ENCODE assay signal across 8 cellular contexts in genomic region chr1:117366982-117367768, GRCh38. TPM values are rescaled to one million over a fixed set of nuclear protein-coding genes. Genes with fewer than 3 reads are reported as not detected.
DNase-seq lines count a peak whose midpoint lies in the region; ATAC-seq and TF ChIP-seq lines count a peak whose summit lies in the region.

MAN1A2 (plus strand) TSS chr1:117367449; CDS start chr1:117368184, 735 bp downstream.

- peak within 1 kb of the TSS; percentile 93 to 97 (median 96) for H3K4me3 Mint-ChIP-seq in CD4-positive, alpha-beta memory T cell
- peak within 1 kb of the TSS; percentile 90 for H3K4me3 Mint-ChIP-seq in activated T-cell treated with anti-CD3 and anti-CD28 coated beads, Interleukin-2, amount 50 U/mL, for 24 hours

- peak within 1 kb of the TSS; percentile 94 for H3K4me2 ChIP-seq in OCI-LY7 (ENCODE audit: low read length)

- peak; percentile 84 for TF ChIP-seq POLR2A in erythroblast (IDR thresholded peaks at IDR 0.05; ENCODE audit: low read length)

- H3K4me3 ChIP-seq in CD4-positive, alpha-beta memory T cell (ENCODE audit: low read length in 2 of 2) = peak within 1 kb of the TSS; percentile 72 to 92
- H3K4me3 ChIP-seq in OCI-LY7 (ENCODE audit: low read depth, low read length, poor library complexity, severe bottlenecking) (peak within 1 kb of the TSS; percentile 88), mucosa of stomach (ENCODE audit: low read length) (peak within 1 kb of the TSS; percentile 70)

- peak within 1 kb of the TSS; percentile 82 for H3K9ac ChIP-seq in mucosa of stomach (ENCODE audit: low read length)

- intact Hi-C loops in CD4-positive, alpha-beta memory T cell (cut with micrococcal nuclease) = loop anchor here (1.0 to 10.0 kb wide), 8 partner anchors 35 to 562 kb away; partner anchors contain the start of genes GDAP2, TENT5C, TRIM45 and TTF2
- intact Hi-C loops in OCI-LY7 (cut with micrococcal nuclease; ENCODE audit: unreplicated experiment) = loop anchor here (5.0 to 10.0 kb wide), 3 partner anchors 298 to 560 kb away; partner anchors contain the start of genes GDAP2, TTF2 and WDR3

- H2AFZ ChIP-seq in OCI-LY7 (ENCODE audit: low read length) = peak within 1 kb of the TSS; percentile 86; the same call in 1 of the 2 replicates

- no peaks in the 10 kb centered on the region for H3K9me2 ChIP-seq in OCI-LY7 (ENCODE audit: insufficient read depth, low read length)

- CTCF ChIA-PET in CD4-positive, alpha-beta memory T cell (lab: Charles Lee; ENCODE audit: partially characterized antibody) = interaction anchor here (0.9 to 1.2 kb wide), 4 partner anchors 16 to 387 kb away, joined by 3 to 6 read pairs (median 3); no protein-coding TSS in a partner anchor
- CTCF ChIA-PET in OCI-LY7 (lab: Charles Lee; ENCODE audit: unreplicated experiment) = no interaction called here

- no TSS peak for BruUV-seq in OCI-LY7 (replicated peaks; lab: Mats Ljungman, UMichigan)

- TF ChIP-seq CTCF in OCI-LY7 (conservative IDR thresholded peaks at IDR 0.05; ENCODE audit: low read length) = no peak

- no peaks in the 10 kb centered on the region for H3K27me3 ChIP-seq in CD4-positive, alpha-beta memory T cell (ENCODE audit: insufficient read depth, low read length)
- no peaks in the 10 kb centered on the region for H3K27me3 ChIP-seq in mucosa of stomach (ENCODE audit: control insufficient read depth, insufficient read depth, low read length)

- H3K36me3 Mint-ChIP-seq in CD4-positive, alpha-beta memory T cell = peaks cover 0 to 15% of the 10 kb centered on the region in 2 donors
- H3K36me3 Mint-ChIP-seq in activated T-cell treated with anti-CD3 and anti-CD28 coated beads, Interleukin-2, amount 50 U/mL, for 24 hours (ENCODE audit: low read depth) = peaks cover 22% of the 10 kb centered on the region

- ATAC-seq in GM19372 (IDR thresholded peaks at IDR 0.05; ENCODE audit: low read depth, unreplicated experiment) (peak; percentile 58), HG03521 (IDR thresholded peaks at IDR 0.05; ENCODE audit: unreplicated experiment) (peak; percentile 56)

- peaks cover 30% of the 10 kb centered on the region for H4K20me1 ChIP-seq in OCI-LY7 (ENCODE audit: insufficient read depth, low read length)

- H3K9me3 ChIP-seq in CD4-positive, alpha-beta memory T cell (ENCODE audit: control insufficient read depth in 1 of 2, low read length in 2 of 2) = no peaks in the 10 kb centered on the region
- H3K9me3 ChIP-seq in OCI-LY7 (ENCODE audit: low read length) = no peaks in the 10 kb centered on the region
- H3K9me3 ChIP-seq in mucosa of stomach (ENCODE audit: control insufficient read depth, low read length) = no peaks in the 10 kb centered on the region

- peak within 1 kb of the TSS; percentile 70 for H3K27ac ChIP-seq in CD4-positive, alpha-beta memory T cell (ENCODE audit: low read depth, low read length)
- peak within 1 kb of the TSS; percentile 74 for H3K27ac ChIP-seq in OCI-LY7 (ENCODE audit: low read depth, low read length, poor library complexity, severe bottlenecking)

- H3K4me1 Mint-ChIP-seq in CD4-positive, alpha-beta memory T cell = peaks cover 52 to 83% (median 63%) of the 10 kb centered on the region in 4 donors
- H3K4me1 Mint-ChIP-seq in activated T-cell treated with anti-CD3 and anti-CD28 coated beads, Interleukin-2, amount 50 U/mL, for 24 hours (ENCODE audit: low read depth) = peaks cover 67% of the 10 kb centered on the region

- H3K27me3 Mint-ChIP-seq in CD4-positive, alpha-beta memory T cell = no peaks in the 10 kb centered on the region
- H3K27me3 Mint-ChIP-seq in activated T-cell treated with anti-CD3 and anti-CD28 coated beads, Interleukin-2, amount 50 U/mL, for 24 hours = no peaks in the 10 kb centered on the region

- H3K27ac Mint-ChIP-seq in CD4-positive, alpha-beta memory T cell = peak within 1 kb of the TSS; percentile 96 to 99 (median 97)
- H3K27ac Mint-ChIP-seq in activated T-cell treated with anti-CD3 and anti-CD28 coated beads, Interleukin-2, amount 50 U/mL, for 24 hours = peak within 1 kb of the TSS; percentile 98

- H3K36me3 ChIP-seq in CD4-positive, alpha-beta memory T cell (ENCODE audit: insufficient read depth, low read length) = no peaks in the 10 kb centered on the region
- H3K36me3 ChIP-seq in OCI-LY7 (ENCODE audit: insufficient read depth, low read length) (no peaks in the 10 kb centered on the region), mucosa of stomach (ENCODE audit: control insufficient read depth, insufficient read depth, low read length) (no peaks in the 10 kb centered on the region)

- peaks cover 0 to 3% (median 0%) of the 10 kb centered on the region in 8 donors for H3K9me3 Mint-ChIP-seq in CD4-positive, alpha-beta memory T cell
- no peaks in the 10 kb centered on the region for H3K9me3 Mint-ChIP-seq in activated T-cell treated with anti-CD3 and anti-CD28 coated beads, Interleukin-2, amount 50 U/mL, for 24 hours

- H3K79me2 ChIP-seq in OCI-LY7 (ENCODE audit: insufficient read depth, low read depth, low read length) = peaks cover 57% of the 10 kb centered on the region

- DNase-seq in CD4-positive, alpha-beta memory T cell = peak; percentile 67 to 84 (median 79)
- peak; percentile 87 for DNase-seq in OCI-LY7 (ENCODE audit: low spot score)
- peak; percentile 83 for DNase-seq in activated T-cell treated with anti-CD3 and anti-CD28 coated beads, Interleukin-2, amount 50 U/mL, for 24 hours
- DNase-seq in erythroblast (lab: John Stamatoyannopoulos, UW) = peak; percentile 83 to 90
- peak; percentile 58 for DNase-seq in stimulated activated CD8-positive, alpha-beta memory T cell treated with anti-CD3 and anti-CD28 coated beads, Interleukin-7, amount 100 ng/mL, for 24 hours (ENCODE audit: low read depth)

- peaks cover 74% of the 10 kb centered on the region for H3K4me1 ChIP-seq in CD4-positive, alpha-beta memory T cell (ENCODE audit: insufficient read depth, low read length)
- H3K4me1 ChIP-seq in OCI-LY7 (ENCODE audit: insufficient read depth, low read length, poor library complexity, severe bottlenecking) = peaks cover 40% of the 10 kb centered on the region
- peaks cover 24% of the 10 kb centered on the region for H3K4me1 ChIP-seq in mucosa of stomach (ENCODE audit: control insufficient read depth, insufficient read depth, low read length)

- POLR2A ChIA-PET in CD4-positive, alpha-beta memory T cell (lab: Charles Lee; ENCODE audit: partially characterized antibody) = interaction anchor here (0.7 to 3.0 kb wide), 19 partner anchors 8 to 562 kb away, joined by 3 to 27 read pairs (median 5); partner anchors contain the start of genes GDAP2, TTF2 and WDR3
- POLR2A ChIA-PET in OCI-LY7 (lab: Charles Lee) = interaction anchor here (0.7 to 0.9 kb wide), 2 partner anchors 307 to 1256 kb away, joined by 3 to 5 read pairs; partner anchors contain the start of gene TTF2

RNA-seq across cellular contexts. Expression of gene MAN1A2, which starts in this region (rescaled TPM):
- total RNA-seq in CD4-positive, alpha-beta memory T cell = 10 to 100 TPM; 57.0 to 66.5 TPM
- 10 to 100 TPM; 17.5 to 24.1 TPM for polyA plus RNA-seq in CD4-positive, alpha-beta memory T cell
- total RNA-seq in OCI-LY7 (2014; rRNA removed; shearing (Covaris generic)) = 16.1 and 18.9 TPM in 2 replicates
- 27.5 and 31.2 TPM in 2 replicates for total RNA-seq in OCI-LY7 (2022)

Comparison
In these comparisons a context has a peak if more than half of its experiments do, and no peak if none do; other contexts are left out.
1. Peak in every context shown above with its lines: DNase-seq, ATAC-seq, H3K4me3 ChIP-seq and H3K27ac ChIP-seq.